In genomic region chr14:88559852-88560251, GRCh38 we compare ENCODE assay signal across 8 cellular contexts. TPM values are rescaled to one million over a fixed set of nuclear protein-coding genes. Genes with fewer than 3 reads are reported as not detected.
A peak's percentile ranks its signal among the peaks of the same experiment; 100 is the strongest.
DNase-seq lines count a peak whose midpoint lies in the region; ATAC-seq and TF ChIP-seq lines count a peak whose summit lies in the region.

No MANE protein-coding gene starts in this region.

- H3K9ac ChIP-seq in GM23248 = no peak overlapping the region

- H3K4me1 Mint-ChIP-seq in naive thymus-derived CD4-positive, alpha-beta T cell = peaks cover 31 to 64% (median 51%) of the 10 kb centered on the region in 7 donors

- peaks cover 31% of the 10 kb centered on the region for H3F3A ChIP-seq in GM23248 (ENCODE audit: insufficient read depth)

- H3K27ac Mint-ChIP-seq in naive thymus-derived CD4-positive, alpha-beta T cell = no peak overlapping the region

- POLR2A ChIA-PET in A673 (lab: Charles Lee; ENCODE audit: low non-redundant PET) = no interaction called here
- POLR2A ChIA-PET in naive thymus-derived CD4-positive, alpha-beta T cell (lab: Charles Lee) = no interaction called here

- no peak overlapping the region for H3K4me3 Mint-ChIP-seq in naive thymus-derived CD4-positive, alpha-beta T cell

- H3K27me3 Mint-ChIP-seq in naive thymus-derived CD4-positive, alpha-beta T cell = peaks cover 20 to 57% (median 22%) of the 10 kb centered on the region in 5 donors

- intact Hi-C loops in A673 (cut with micrococcal nuclease; ENCODE audit: unreplicated experiment) = loop anchor here (1.0 kb wide), 1 partner anchor 68 kb away; no protein-coding TSS in a partner anchor
- intact Hi-C loops in naive thymus-derived CD4-positive, alpha-beta T cell (cut with micrococcal nuclease) = loop anchor here (1.0 to 10.0 kb wide), 6 partner anchors 68 to 855 kb away; partner anchors contain the start of genes GPR65 (in 2 of the 2), FOXN3 (in 1 of the 2), GALC (in 1 of the 2) and SPATA7 (in 1 of the 2)

- peaks cover 0 to 2% (median 0%) of the 10 kb centered on the region in 5 donors for H3K36me3 Mint-ChIP-seq in naive thymus-derived CD4-positive, alpha-beta T cell

- H3K36me3 ChIP-seq in A673 (ENCODE audit: insufficient read depth, low read length, poor library complexity, severe bottlenecking) (no peaks in the 10 kb centered on the region), GM23248 (ENCODE audit: low read depth) (no peaks in the 10 kb centered on the region), RWPE2 (ENCODE audit: low read depth) (peaks cover 11% of the 10 kb centered on the region)
- H3K36me3 ChIP-seq in naive thymus-derived CD4-positive, alpha-beta T cell (ENCODE audit: control insufficient read depth in 2 of 3, insufficient read depth in 3 of 3, low read length in 3 of 3) = peaks cover 0 to 4% (median 0%) of the 10 kb centered on the region in 3 experiments

- no peak for ATAC-seq in RWPE2 (ENCODE audit: low read depth)
- no peak for ATAC-seq in naive thymus-derived CD4-positive, alpha-beta T cell
- no peak for ATAC-seq in HG03565 (IDR thresholded peaks at IDR 0.05; ENCODE audit: unreplicated experiment)

- peaks cover 9% of the 10 kb centered on the region for H3K4me1 ChIP-seq in A673 (ENCODE audit: insufficient read depth, low read length, poor library complexity, severe bottlenecking)
- peaks cover 34% of the 10 kb centered on the region for H3K4me1 ChIP-seq in GM23248 (ENCODE audit: insufficient read depth)
- H3K4me1 ChIP-seq in RWPE2 (ENCODE audit: insufficient read depth, poor library complexity, severe bottlenecking) = peaks cover 15% of the 10 kb centered on the region
- H3K4me1 ChIP-seq in naive thymus-derived CD4-positive, alpha-beta T cell (ENCODE audit: control insufficient read depth in 2 of 2, insufficient read depth in 2 of 2, low read length in 2 of 2) = peaks cover 20 to 26% of the 10 kb centered on the region in 2 donors

- H3K79me2 ChIP-seq in GM23248 (ENCODE audit: insufficient read depth) = peaks cover 15% of the 10 kb centered on the region

- H2AFZ ChIP-seq in GM23248 = peak overlapping the region; percentile 64

- H3K9me3 ChIP-seq in A673 (ENCODE audit: low read depth, low read length, poor library complexity, severe bottlenecking) (no peaks in the 10 kb centered on the region), GM23248 (ENCODE audit: low read depth) (no peaks in the 10 kb centered on the region), RWPE2 (ENCODE audit: severe bottlenecking) (no peaks in the 10 kb centered on the region)
- H3K9me3 ChIP-seq in naive thymus-derived CD4-positive, alpha-beta T cell (ENCODE audit: control insufficient read depth in 2 of 3, low read length in 3 of 3) = no peaks in the 10 kb centered on the region

- no TSS peak for BruUV-seq in A673 (replicated peaks; lab: Mats Ljungman, UMichigan)

- TF ChIP-seq CTCF in A673 (conservative IDR thresholded peaks at IDR 0.05; ENCODE audit: low read depth, low read length) = peak; percentile 52; the same call in 1 of the 2 replicates
- peak; percentile 67 for TF ChIP-seq CTCF in RWPE2 (IDR thresholded peaks at IDR 0.05; ENCODE audit: poor library complexity, severe bottlenecking)

- no peak overlapping the region for H3K4me2 ChIP-seq in GM23248 (ENCODE audit: unreplicated experiment)

- in situ Hi-C loops in GM23248 (cut with MboI) = loop anchor here (25.0 kb wide), 1 partner anchor 548 kb away; the partner anchor contains the start of gene GPR65

- H3K9me2 ChIP-seq in GM23248 (ENCODE audit: insufficient read depth) = no peaks in the 10 kb centered on the region

- H3K27ac ChIP-seq in A673 (ENCODE audit: low read depth, low read length, poor library complexity, severe bottlenecking) = no peak overlapping the region
- no peak overlapping the region for H3K27ac ChIP-seq in GM23248
- H3K27ac ChIP-seq in RWPE2 (ENCODE audit: poor library complexity, severe bottlenecking) = no peak overlapping the region
- no peak overlapping the region for H3K27ac ChIP-seq in naive thymus-derived CD4-positive, alpha-beta T cell (ENCODE audit: low read depth, low read length)

- DNase-seq in A673 (ENCODE audit: low spot score) (peak; percentile 74), GM23248 (peak; percentile 78), RWPE2 (ENCODE audit: low spot score) (no peak), hepatic stellate cell (ENCODE audit: low spot score) (peak; percentile 62), nucleus accumbens (lab: John Stamatoyannopoulos, UW) (no peak)
- DNase-seq in activated naive CD4-positive, alpha-beta T cell treated with anti-CD3 and anti-CD28 coated beads, Interleukin-2, amount 50 U/mL, for 16 hours = no peak
- DNase-seq in naive thymus-derived CD4-positive, alpha-beta T cell = no peak

- WGBS in GM23248 (ENCODE audit: low coverage in 1 of 2, low lambda C conversion rate in 2 of 2, missing lambda C conversion rate in 2 of 2), 2 experiments = 0 to 4% methylated on average over 1 of the region's 1 CpG

- no peaks in the 10 kb centered on the region for H3K9me3 Mint-ChIP-seq in naive thymus-derived CD4-positive, alpha-beta T cell

- peaks cover 7% of the 10 kb centered on the region; the same call in 1 of the 2 replicates for H4K20me1 ChIP-seq in GM23248 (ENCODE audit: insufficient read depth)

- H3K27me3 ChIP-seq in A673 (replicated peaks; ENCODE audit: insufficient read depth, low read depth, low read length, poor library complexity) (peaks cover 18% of the 10 kb centered on the region), GM23248 (replicated peaks; ENCODE audit: insufficient read depth) (no peaks in the 10 kb centered on the region), RWPE2 (ENCODE audit: insufficient read depth, poor library complexity, severe bottlenecking) (no peaks in the 10 kb centered on the region)
- H3K27me3 ChIP-seq in naive thymus-derived CD4-positive, alpha-beta T cell (ENCODE audit: control insufficient read depth in 2 of 2, insufficient read depth in 2 of 2, low read length in 2 of 2) = peaks cover 8 to 12% of the 10 kb centered on the region in 2 donors

- H3K4me3 ChIP-seq in A673 (ENCODE audit: low read depth, low read length, poor library complexity, severe bottlenecking) = no peak overlapping the region
- no peak overlapping the region for H3K4me3 ChIP-seq in GM23248
- no peak overlapping the region for H3K4me3 ChIP-seq in RWPE2 (ENCODE audit: severe bottlenecking)
- H3K4me3 ChIP-seq in naive thymus-derived CD4-positive, alpha-beta T cell (ENCODE audit: low read length) = no peak overlapping the region

- CTCF ChIA-PET in A673 (lab: Charles Lee) = interaction anchor here (1.3 kb wide), 1 partner anchor 68 kb away, joined by 3 read pairs; no protein-coding TSS in a partner anchor
- CTCF ChIA-PET in naive thymus-derived CD4-positive, alpha-beta T cell (lab: Charles Lee) = interaction anchor here (1.9 kb wide), 1 partner anchor 67 kb away, joined by 4 read pairs; no protein-coding TSS in a partner anchor

RNA-seq across cellular contexts. Expression of gene ZC3H14, which starts 3.0 kb away (rescaled TPM):
- total RNA-seq in A673 (2021) = 91.0 and 93.2 TPM in 2 replicates
- 70.0 and 70.1 TPM in 2 replicates for total RNA-seq in GM23248 (2014; rRNA removed; shearing (Covaris generic))
- polyA plus RNA-seq in GM23248 (2016; fragmentation: Nextera tagmentation; extraction: Ambion mirVana) = 65.6 and 67.9 TPM in 2 replicates
- total RNA-seq in naive thymus-derived CD4-positive, alpha-beta T cell = 10 to 100 TPM; 40.1 to 66.2 (median 45.6) TPM
- 10 to 100 TPM; 39.7 to 72.4 TPM for polyA plus RNA-seq in naive thymus-derived CD4-positive, alpha-beta T cell

RNA-seq across cellular contexts. Expression of gene PTPN21, which starts 5.0 kb away (rescaled TPM):
- 6.1 and 6.5 TPM in 2 replicates for total RNA-seq in A673 (2021)
- 13.3 and 21.2 TPM in 2 replicates for total RNA-seq in GM23248 (2014; rRNA removed; shearing (Covaris generic))
- polyA plus RNA-seq in GM23248 (2016; fragmentation: Nextera tagmentation; extraction: Ambion mirVana) = 5.7 and 7.8 TPM in 2 replicates
- under 1 TPM in 1 of 5 experiments, not detected in 4; 0.34 TPM for total RNA-seq in naive thymus-derived CD4-positive, alpha-beta T cell
- not detected for polyA plus RNA-seq in naive thymus-derived CD4-positive, alpha-beta T cell

Comparison
In these comparisons a context has a peak if more than half of its experiments do, and no peak if none do; other contexts are left out.
1. DNase-seq: peak in A673 (single experiment), GM23248 (single experiment) and hepatic stellate cell (single experiment); none in RWPE2 (single experiment), activated naive CD4-positive, alpha-beta T cell treated with anti-CD3 and anti-CD28 coated beads, Interleukin-2, amount 50 U/mL, for 16 hours (single experiment), naive thymus-derived CD4-positive, alpha-beta T cell (0 of 9) and nucleus accumbens (0 of 56).